23 cellular contexts compared by ENCODE assay signal in the genomic region with DNA sequence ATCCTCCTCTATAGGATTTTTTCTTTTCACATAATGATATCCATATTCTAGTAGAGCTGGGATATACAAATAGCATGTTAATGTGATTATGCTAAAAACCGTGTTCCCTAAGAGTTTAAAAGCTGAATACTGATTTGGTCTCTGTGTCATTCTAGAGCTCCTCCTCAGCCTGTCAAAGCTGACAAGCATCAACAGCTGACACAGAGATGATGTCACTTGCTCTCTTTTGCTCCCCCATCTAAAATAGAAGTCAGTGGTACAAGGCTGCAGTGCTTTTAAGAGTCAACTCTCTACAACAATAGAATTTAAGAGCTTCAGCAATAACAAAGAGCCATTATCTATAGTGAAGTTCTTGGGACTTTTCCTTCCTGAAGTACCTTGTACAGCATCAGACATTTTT.
"Had no signal": no experiment of that assay in that cellular context is flagged by ENCODE, and none has a peak within 500 bp of the region (broad histone marks: within the 10 kb centered on the region; RNA-seq: fewer than 3 reads in every experiment).

No MANE protein-coding gene starts in this region.

- ATAC-seq: activated T-cell treated with anti-CD3 and anti-CD28 coated beads, Interleukin-2, amount 50 U/mL, for 4 hours; left colon; lower lobe of right lung; natural killer cell; sciatic nerve; T-helper 17 cell; upper lobe of right lung had no signal

- H3K9me3 ChIP-seq: lower lobe of right lung, ovary, thyroid gland, upper lobe of right lung had no signal

- DNase-seq: activated CD4-positive, alpha-beta T cell treated with anti-CD3 and anti-CD28 coated beads for 4 hours; activated CD4-positive, alpha-beta T cell treated with anti-CD3 and anti-CD28 coated beads, Interleukin-2, amount 50 U/mL, for 48 hours; activated CD4-positive, CD25-positive, alpha-beta regulatory T cell; activated CD8-positive, alpha-beta memory T cell treated with anti-CD3 and anti-CD28 coated beads, Interleukin-2, amount 50 U/mL, for 48 hours; activated naive CD4-positive, alpha-beta T cell treated with Interleukin-2 at 50 U/mL for 16 hours; activated naive CD8-positive, alpha-beta T cell treated with anti-CD3 and anti-CD28 coated beads, Interleukin-2, amount 10 ng/mL, durations not matched to agents 7 days and 5 days; activated T-cell treated with anti-CD3 and anti-CD28 coated beads, Interleukin-2, amount 50 U/mL, for 4 hours; amniotic stem cell; cerebellar nuclear complex; left colon; lower lobe of right lung; natural killer cell; ovary; stimulated activated CD4-positive, alpha-beta T cell treated with anti-CD3 and anti-CD28 coated beads, Interleukin-2, amount 100 ng/mL, for 48 hours; stimulated activated CD8-positive, alpha-beta memory T cell treated with anti-CD3 and anti-CD28 coated beads, Interleukin-4, amount 100 ng/mL, for 48 hours; stimulated activated naive CD4-positive, alpha-beta T cell; SW 1271; T-helper 17 cell; thyroid gland; upper lobe of right lung had no signal

- H3K27ac ChIP-seq: coronary artery, epithelial cell of prostate, lower lobe of right lung, ovary, thyroid gland, upper lobe of right lung had no signal

- H3K4me1 ChIP-seq: thyroid gland, upper lobe of right lung had no signal

- H3K36me3 ChIP-seq: lower lobe of right lung, ovary, thyroid gland, upper lobe of right lung had no signal

- H3K4me3 ChIP-seq: coronary artery, lower lobe of right lung, ovary, thyroid gland, upper lobe of right lung had no signal

- H3K27me3 ChIP-seq: ovary, thyroid gland, upper lobe of right lung had no signal
